In genomic region chr6:130931683-130932082, GRCh38 we compare ENCODE assay signal across 12 cellular contexts.
"Had no signal": no experiment of that assay in that cellular context is flagged by ENCODE, and none has a peak within 500 bp of the region (broad histone marks: within the 10 kb centered on the region; RNA-seq: fewer than 3 reads in every experiment).

No MANE protein-coding gene starts in this region.

- DNase-seq: activated CD4-positive, alpha-beta T cell treated with anti-CD3 and anti-CD28 coated beads, Interleukin-2, amount 50 U/mL, for 1 hour; activated CD8-positive, alpha-beta memory T cell treated with anti-CD3 and anti-CD28 coated beads for 24 hours; activated gamma-delta T cell treated with Interleukin-2 at 50 U/mL for 16 hours; amniotic stem cell; islet precursor cell; naive B cell; ovary; stimulated activated CD4-positive, alpha-beta T cell treated with anti-CD3 and anti-CD28 coated beads, Interleukin-2, amount 100 ng/mL, for 24 hours; stomach; tibial artery had no signal

- H3K9me3 ChIP-seq: esophagus muscularis mucosa, ovary, stomach, tibial artery had no signal

- H3K27me3 ChIP-seq: esophagus muscularis mucosa, hepatocyte, stomach, tibial artery had no signal

- H3K36me3 ChIP-seq: esophagus muscularis mucosa, ovary, stomach, tibial artery had no signal

- H3K4me3 ChIP-seq: esophagus muscularis mucosa, hepatocyte, ovary, stomach, tibial artery had no signal
